ENCODE assay signal across 16 cellular contexts in genomic region chr10:63199716-63200115, GRCh38.
DNase-seq lines count a peak whose midpoint lies in the region; ATAC-seq and TF ChIP-seq lines count a peak whose summit lies in the region.
"Had no signal": no experiment of that assay in that cellular context is flagged by ENCODE, and none has a peak within 500 bp of the region (broad histone marks: within the 10 kb centered on the region; RNA-seq: fewer than 3 reads in every experiment).

No MANE protein-coding gene starts in this region.

- H3K4me3 Mint-ChIP-seq in activated naive CD4-positive, alpha-beta T cell treated with anti-CD3 and anti-CD28 coated beads, Interleukin-2, amount 50 U/mL, for 24 hours: no peak overlapping the region
- H3K4me3 Mint-ChIP-seq in H9: no peak overlapping the region; a peak in 1 of 5 replicates
- no peak overlapping the region for H3K4me3 Mint-ChIP-seq in central memory CD8-positive, alpha-beta T cell
- no peak overlapping the region for H3K4me3 Mint-ChIP-seq in stimulated activated effector memory CD8-positive, alpha-beta T cell treated with anti-CD3 and anti-CD28 coated beads, Interleukin-12 subunit alpha, Interleukin-12 subunit beta, amount 100 ng/mL, for 72 hours
- H3K4me3 Mint-ChIP-seq: CD14-positive monocyte had no signal

- H3K56ac ChIP-seq in H9 (ENCODE audit: insufficient read length, low read depth, low read length): no peak overlapping the region

- no peak overlapping the region for H4K8ac ChIP-seq in H9 (replicated peaks; ENCODE audit: insufficient read length, low read depth, low read length)

- H2BK12ac ChIP-seq in H9 (ENCODE audit: insufficient read length, low read depth, low read length): no peak overlapping the region

- ATAC-seq in central memory CD8-positive, alpha-beta T cell (replicated peaks; ENCODE audit: extremely low read depth, poor library complexity, severe bottlenecking): no peak
- no peak for ATAC-seq in stimulated activated effector memory CD8-positive, alpha-beta T cell treated with anti-CD3 and anti-CD28 coated beads, Interleukin-12 subunit alpha, Interleukin-12 subunit beta, amount 100 ng/mL, for 72 hours
- no peak for ATAC-seq in GM19455 (IDR thresholded peaks at IDR 0.05; ENCODE audit: unreplicated experiment)
- ATAC-seq: HCT116, K562 had no signal

- H2BK5ac ChIP-seq in H9 (ENCODE audit: insufficient read length, low read length): no peak overlapping the region

- no peak overlapping the region for H3K14ac ChIP-seq in H9 (ENCODE audit: insufficient read depth, low read length)

- no peaks in the 10 kb centered on the region for H3K27me3 Mint-ChIP-seq in activated naive CD4-positive, alpha-beta T cell treated with anti-CD3 and anti-CD28 coated beads, Interleukin-2, amount 50 U/mL, for 24 hours
- no peaks in the 10 kb centered on the region for H3K27me3 Mint-ChIP-seq in H9 (ENCODE audit: low read depth)
- H3K27me3 Mint-ChIP-seq in central memory CD8-positive, alpha-beta T cell: no peaks in the 10 kb centered on the region

- no peak overlapping the region for H2AK5ac ChIP-seq in H9 (ENCODE audit: insufficient read length, low read length)

- no peak for DNase-seq in activated naive CD4-positive, alpha-beta T cell treated with Interleukin-2 at 50 U/mL for 16 hours
- no peak for DNase-seq in H9
- no peak for DNase-seq in central memory CD8-positive, alpha-beta T cell (ENCODE audit: low spot score in 2 of 2)
- DNase-seq in stimulated activated effector memory CD8-positive, alpha-beta T cell treated with anti-CD3 and anti-CD28 coated beads, Interleukin-12 subunit alpha, Interleukin-12 subunit beta, amount 100 ng/mL, for 72 hours (ENCODE audit: low spot score in 2 of 2): no peak
- DNase-seq in NCI-H1694 (lab: John Stamatoyannopoulos, UW): no peak
- no peak for DNase-seq in NCI-H2227 treated with DMSO at 0.1 percent for 48 hours (lab: John Stamatoyannopoulos, UW)
- DNase-seq: DMS53, NCI-H1092, NCI-H1930, NCI-H510A treated with DMSO at 0.1 percent for 48 hours, SIG-M5 had no signal

- no peak overlapping the region for H3T11ph ChIP-seq in H9 (ENCODE audit: low read length)

- no peak overlapping the region for H3K4ac ChIP-seq in H9 (ENCODE audit: low read depth, low read length)

- peaks cover 3% of the 10 kb centered on the region; the same call in 1 of the 2 replicates for H3K79me2 ChIP-seq in H9 (ENCODE audit: insufficient read depth, low read length)

- H3K18ac ChIP-seq in H9 (ENCODE audit: insufficient read length, low read depth, low read length): no peak overlapping the region

- no CpG with 5 or more reads among the region's 2 CpGs for WGBS in H9 (ENCODE audit: extremely low coverage, insufficient read length, low lambda C conversion rate)

- H3K9ac ChIP-seq in H9 (ENCODE audit: extremely low read depth, insufficient read length, low read length): no peak overlapping the region

- H2BK120ac ChIP-seq in H9 (ENCODE audit: low read depth, low read length, poor library complexity, severe bottlenecking): no peak overlapping the region

- H2AFZ ChIP-seq in H9 (ENCODE audit: low read length): no peak overlapping the region

- no peaks in the 10 kb centered on the region for H3K27me3 ChIP-seq in H9 (ENCODE audit: insufficient read depth, low read length)

- H3K9me3 Mint-ChIP-seq in activated naive CD4-positive, alpha-beta T cell treated with anti-CD3 and anti-CD28 coated beads, Interleukin-2, amount 50 U/mL, for 24 hours: no peaks in the 10 kb centered on the region
- no peaks in the 10 kb centered on the region for H3K9me3 Mint-ChIP-seq in H9
- no peaks in the 10 kb centered on the region for H3K9me3 Mint-ChIP-seq in central memory CD8-positive, alpha-beta T cell
- H3K9me3 Mint-ChIP-seq in stimulated activated effector memory CD8-positive, alpha-beta T cell treated with anti-CD3 and anti-CD28 coated beads, Interleukin-12 subunit alpha, Interleukin-12 subunit beta, amount 100 ng/mL, for 72 hours: no peaks in the 10 kb centered on the region

- H2BK15ac ChIP-seq in H9 (ENCODE audit: low read depth, low read length): no peak overlapping the region

- H2BK20ac ChIP-seq in H9 (ENCODE audit: low read depth, low read length, poor library complexity, severe bottlenecking): no peak overlapping the region

- no peaks in the 10 kb centered on the region for H3K9me3 ChIP-seq in H9 (ENCODE audit: control insufficient read depth, low read depth, low read length)

- H3K27ac Mint-ChIP-seq in activated naive CD4-positive, alpha-beta T cell treated with anti-CD3 and anti-CD28 coated beads, Interleukin-2, amount 50 U/mL, for 24 hours: peak overlapping the region; percentile 66
- peak overlapping the region in 2 of 3 experiments; percentile 52 to 80; a peak in 4 of 7 replicates for H3K27ac Mint-ChIP-seq in H9
- H3K27ac Mint-ChIP-seq in central memory CD8-positive, alpha-beta T cell (ENCODE audit: low read depth): peak overlapping the region; percentile 29
- peak overlapping the region; percentile 11 for H3K27ac Mint-ChIP-seq in stimulated activated effector memory CD8-positive, alpha-beta T cell treated with anti-CD3 and anti-CD28 coated beads, Interleukin-12 subunit alpha, Interleukin-12 subunit beta, amount 100 ng/mL, for 72 hours

- H3K4me1 Mint-ChIP-seq in activated naive CD4-positive, alpha-beta T cell treated with anti-CD3 and anti-CD28 coated beads, Interleukin-2, amount 50 U/mL, for 24 hours: peaks cover 7% of the 10 kb centered on the region
- peaks cover 30 to 36% of the 10 kb centered on the region in 2 experiments for H3K4me1 Mint-ChIP-seq in H9
- H3K4me1 Mint-ChIP-seq in central memory CD8-positive, alpha-beta T cell: peaks cover 7% of the 10 kb centered on the region
- peaks cover 7% of the 10 kb centered on the region for H3K4me1 Mint-ChIP-seq in stimulated activated effector memory CD8-positive, alpha-beta T cell treated with anti-CD3 and anti-CD28 coated beads, Interleukin-12 subunit alpha, Interleukin-12 subunit beta, amount 100 ng/mL, for 72 hours

- peaks cover 3% of the 10 kb centered on the region for H3K4me1 ChIP-seq in H9 (ENCODE audit: insufficient read depth, low read length)

- no peak overlapping the region for H4K5ac ChIP-seq in H9 (ENCODE audit: insufficient read length, low read depth, low read length)

- no peak for TF ChIP-seq CTCF in H9 (conservative IDR thresholded peaks at IDR 0.05)

- H3K79me1 ChIP-seq in H9 (ENCODE audit: insufficient read depth, low read depth, low read length, poor library complexity, severe bottlenecking): no peaks in the 10 kb centered on the region

- H4K20me1 ChIP-seq in H9 (ENCODE audit: control insufficient read depth, insufficient read depth, insufficient read length): no peaks in the 10 kb centered on the region

- no peaks in the 10 kb centered on the region for H3K23me2 ChIP-seq in H9 (ENCODE audit: insufficient read length, low read depth, low read length, poor library complexity, severe bottlenecking)

- peaks cover 17% of the 10 kb centered on the region for H3K36me3 Mint-ChIP-seq in activated naive CD4-positive, alpha-beta T cell treated with anti-CD3 and anti-CD28 coated beads, Interleukin-2, amount 50 U/mL, for 24 hours
- peaks cover 38 to 69% (median 66%) of the 10 kb centered on the region in 3 experiments; a peak in 6 of 7 replicates for H3K36me3 Mint-ChIP-seq in H9 (ENCODE audit: insufficient read depth in 1 of 3, low read depth in 3 of 3)
- peaks cover 48% of the 10 kb centered on the region for H3K36me3 Mint-ChIP-seq in central memory CD8-positive, alpha-beta T cell (ENCODE audit: insufficient read depth)
- H3K36me3 Mint-ChIP-seq in stimulated activated effector memory CD8-positive, alpha-beta T cell treated with anti-CD3 and anti-CD28 coated beads, Interleukin-12 subunit alpha, Interleukin-12 subunit beta, amount 100 ng/mL, for 72 hours: peaks cover 81% of the 10 kb centered on the region

- no peak overlapping the region for H3K23ac ChIP-seq in H9 (ENCODE audit: insufficient read length, low read depth, low read length)

- no peak overlapping the region for H3K4me2 ChIP-seq in H9 (ENCODE audit: insufficient read depth, insufficient read length, low read length)

- no peak overlapping the region for H3K27ac ChIP-seq in H9 (ENCODE audit: insufficient read length, low read depth, low read length)

- no peak overlapping the region for H4K91ac ChIP-seq in H9 (ENCODE audit: insufficient read length, low read depth, low read length)

Comparison
In these comparisons a context has a peak if more than half of its experiments do, and no peak if none do; other contexts are left out.
1. H3K27ac Mint-ChIP-seq: peak in every context shown above with its lines; median percentile 66 in activated naive CD4-positive, alpha-beta T cell treated with anti-CD3 and anti-CD28 coated beads, Interleukin-2, amount 50 U/mL, for 24 hours; 66 in H9; 29 in central memory CD8-positive, alpha-beta T cell; 11 in stimulated activated effector memory CD8-positive, alpha-beta T cell treated with anti-CD3 and anti-CD28 coated beads, Interleukin-12 subunit alpha, Interleukin-12 subunit beta, amount 100 ng/mL, for 72 hours.